11 cellular contexts compared by ENCODE assay signal in genomic region chr1:85230305-85230977, GRCh38. TPM values are rescaled to one million over a fixed set of nuclear protein-coding genes. Genes with fewer than 3 reads are reported as not detected.
A peak's percentile ranks its signal among the peaks of the same experiment; 100 is the strongest.
DNase-seq lines count a peak whose midpoint lies in the region; ATAC-seq, FAIRE-seq and TF ChIP-seq lines count a peak whose summit lies in the region.
"Had no signal": no experiment of that assay in that cellular context is flagged by ENCODE, and none has a peak within 500 bp of the region (broad histone marks: within the 10 kb centered on the region; RNA-seq: fewer than 3 reads in every experiment).

No MANE protein-coding gene starts in this region.

- TF ChIP-seq EP300 in transverse colon (IDR thresholded peaks at IDR 0.05; ENCODE audit: low read depth): no peak

- intact Hi-C loops in Right ventricle myocardium superior (cut with DNase I) (no loop called here), cardiac septum (cut with DNase I) (no loop called here), transverse colon (cut with DNase I; ENCODE audit: low total_unique reads) (no loop called here)

- no peak overlapping the region for H3K4me3 ChIP-seq in transverse colon
- no peak overlapping the region for H3K4me3 ChIP-seq in small intestine (ENCODE audit: low read depth in 1 of 2, low read length in 2 of 2)

- peak; percentile 30 for ATAC-seq in Right ventricle myocardium superior (ENCODE audit: poor library complexity)
- ATAC-seq in effector memory CD8-positive, alpha-beta T cell (replicated peaks): peak; percentile 29
- ATAC-seq: natural killer cell had no signal

- no peak for FAIRE-seq in small intestine (lab: Jason Lieb, UNC)

- H3K4me3 Mint-ChIP-seq in effector memory CD8-positive, alpha-beta T cell: no peak overlapping the region
- H3K4me3 Mint-ChIP-seq: natural killer cell had no signal

- TF ChIP-seq CTCF in transverse colon (IDR thresholded peaks at IDR 0.05): peak in 4 of 5 experiments; percentile 12 to 24 (median 14)

- H3K27me3 ChIP-seq in transverse colon (no peaks in the 10 kb centered on the region), small intestine (ENCODE audit: control insufficient read depth in 2 of 2, insufficient read depth in 2 of 2, low read length in 2 of 2) (no peaks in the 10 kb centered on the region)

- H3K4me1 ChIP-seq in transverse colon: peaks cover 0 to 10% (median 5%) of the 10 kb centered on the region in 4 donors
- H3K4me1 ChIP-seq in small intestine (ENCODE audit: control insufficient read depth in 2 of 2, insufficient read depth in 1 of 2, low read depth in 1 of 2, low read length in 1 of 2): peaks cover 0 to 1% of the 10 kb centered on the region in 2 donors

- no peak for DNase-seq in Right ventricle myocardium superior
- no peak for DNase-seq in cardiac septum (ENCODE audit: low spot score)
- DNase-seq in NCI-H510A (lab: John Stamatoyannopoulos, UW): peak; percentile 85
- DNase-seq in effector memory CD8-positive, alpha-beta T cell: no peak
- no peak for DNase-seq in transverse colon
- DNase-seq in NCI-H2171 (lab: John Stamatoyannopoulos, UW): no peak
- DNase-seq in GM19238 (ENCODE audit: insufficient read length, low spot score): no peak
- no peak for DNase-seq in small intestine
- DNase-seq: glutamatergic neuron, natural killer cell, NCI-H2171 treated with DMSO at 0.1 percent for 48 hours had no signal

- H3K9me3 ChIP-seq in transverse colon (no peaks in the 10 kb centered on the region), small intestine (ENCODE audit: control insufficient read depth, low read depth) (no peaks in the 10 kb centered on the region)

- peaks cover 21 to 32% of the 10 kb centered on the region in 2 donors for H3K27me3 Mint-ChIP-seq in effector memory CD8-positive, alpha-beta T cell

- H3K36me3 Mint-ChIP-seq in effector memory CD8-positive, alpha-beta T cell (ENCODE audit: insufficient read depth): no peaks in the 10 kb centered on the region
- H3K36me3 Mint-ChIP-seq: natural killer cell had no signal

- 67 to 77% methylated on average over 3 to 8 of the region's 8 CpGs for WGBS in transverse colon (ENCODE audit: low coverage in 1 of 2), 2 donors
- 76 to 86% (median 84%) methylated on average over 8 of the region's 8 CpGs for WGBS in small intestine, 3 donors

- in situ Hi-C loops in transverse colon (cut with MboI; ENCODE audit: low pct_ligation_motif_present in 1 of 4, low pct_unique_long_range_greater_than_20kb in 1 of 4, low sequenced_read_pairs in 3 of 4): loop anchor here in 2 of 4 donors (10.0 to 25.0 kb wide), 2 partner anchors 106 to 268 kb away; no protein-coding TSS in a partner anchor

- H3K27ac Mint-ChIP-seq in effector memory CD8-positive, alpha-beta T cell: no peak overlapping the region
- H3K27ac Mint-ChIP-seq: natural killer cell had no signal

- no peaks in the 10 kb centered on the region for H3K36me3 ChIP-seq in transverse colon
- H3K36me3 ChIP-seq in small intestine (ENCODE audit: control insufficient read depth in 2 of 2, insufficient read depth in 2 of 2, low read length in 2 of 2): no peaks in the 10 kb centered on the region

- TF ChIP-seq POLR2A in transverse colon (IDR thresholded peaks at IDR 0.05): no peak

- H3K27ac ChIP-seq in transverse colon: peak overlapping the region in 1 of 4 donors; percentile 14
- H3K27ac ChIP-seq in small intestine (ENCODE audit: low read depth in 1 of 2, low read length in 1 of 2): no peak overlapping the region

- no peaks in the 10 kb centered on the region for H3K4me1 Mint-ChIP-seq in effector memory CD8-positive, alpha-beta T cell (ENCODE audit: low read depth in 2 of 2)
- H3K4me1 Mint-ChIP-seq: natural killer cell had no signal

- H3K9me3 Mint-ChIP-seq in effector memory CD8-positive, alpha-beta T cell: no peaks in the 10 kb centered on the region
- H3K9me3 Mint-ChIP-seq: natural killer cell had no signal

RNA-seq across cellular contexts. Expression of gene C1orf52, which starts 29.0 kb away (rescaled TPM):
- total RNA-seq in Right ventricle myocardium superior (17.8 TPM), cardiac septum (17.4 TPM), transverse colon (10 to 100 TPM in 3 of 4 donors, 1 to 10 TPM in 1; 7.4 to 42.6 (median 14.9) TPM)
- polyA plus RNA-seq in small intestine: 10 to 100 TPM; 15.9 to 19.5 (median 17.6) TPM

RNA-seq across cellular contexts. Expression of gene SYDE2, which starts 29.6 kb away (rescaled TPM):
- total RNA-seq in Right ventricle myocardium superior (21.4 TPM), cardiac septum (20.2 TPM), transverse colon (10 to 100 TPM; 10.1 to 28.8 (median 15.4) TPM)
- polyA plus RNA-seq in small intestine: 1 to 10 TPM; 1.4 to 2.2 (median 1.5) TPM

RNA-seq across cellular contexts. Expression of gene BCL10, which starts 46.0 kb away (rescaled TPM):
- total RNA-seq in Right ventricle myocardium superior (7.9 TPM), cardiac septum (8.7 TPM), transverse colon (10 to 100 TPM; 34.2 to 65.5 (median 56.5) TPM)
- 10 to 100 TPM; 16.3 to 18.4 (median 17.3) TPM for polyA plus RNA-seq in small intestine
